11 cellular contexts compared by ENCODE assay signal in the genomic region with DNA sequence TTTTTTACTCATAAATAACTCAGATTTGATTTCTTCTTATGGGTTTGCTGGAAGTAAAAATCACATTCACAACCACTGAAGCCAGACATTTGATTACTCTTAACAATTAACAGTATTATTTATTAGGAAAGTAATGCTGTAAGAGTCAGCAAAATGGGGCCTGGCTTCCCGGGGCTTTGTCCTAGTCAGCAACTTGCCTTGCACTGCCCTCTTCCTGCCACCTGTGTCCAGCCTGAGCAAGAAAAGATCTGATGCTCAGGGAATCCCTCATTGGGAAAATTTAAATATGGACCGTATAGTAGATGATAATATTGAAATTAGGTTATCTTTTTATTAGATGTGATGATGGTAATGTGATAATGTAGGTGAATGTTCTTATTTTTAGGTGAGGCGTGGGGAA. TPM values are rescaled to one million over a fixed set of nuclear protein-coding genes. Genes with fewer than 3 reads are reported as not detected.
DNase-seq lines count a peak whose midpoint lies in the region; ATAC-seq and TF ChIP-seq lines count a peak whose summit lies in the region.
"Had no signal": no experiment of that assay in that cellular context is flagged by ENCODE, and none has a peak within 500 bp of the region (broad histone marks: within the 10 kb centered on the region; RNA-seq: fewer than 3 reads in every experiment).

No MANE protein-coding gene starts in this region.

- no peaks in the 10 kb centered on the region for H3K9me3 Mint-ChIP-seq in stimulated activated memory B cell treated with anti-CD40 and anti-IgM and Interleukin-4, amounts not matched to agents 10 μg/mL and 1 μg/mL and 100 μg/mL, for 72 hours
- H3K9me3 Mint-ChIP-seq: activated T-cell treated with anti-CD3 and anti-CD28 coated beads, Interleukin-2, amount 50 U/mL, for 24 hours had no signal

- DNase-seq in NCI-H1105 treated with DMSO at 0.1 percent for 48 hours (lab: John Stamatoyannopoulos, UW) (peak; percentile 2), NCI-H1105 (lab: John Stamatoyannopoulos, UW) (no peak), cardiac muscle cell (ENCODE audit: low read depth in 1 of 2, low spot score in 1 of 2) (peak; percentile 7 to 38), gastrocnemius medialis (no peak), CD1c-positive myeloid dendritic cell (ENCODE audit: extremely low spot score) (no peak), uterus (no peak)
- DNase-seq: activated T-cell treated with anti-CD3 and anti-CD28 coated beads, Interleukin-2, amount 50 U/mL, for 24 hours had no signal

- H3K9ac ChIP-seq in SU-DHL-6 (ENCODE audit: low read length), result peak overlapping the region; percentile 53; the same call in 1 of the 2 replicates

- H3K36me3 ChIP-seq in SU-DHL-6 (ENCODE audit: low read length) (no peaks in the 10 kb centered on the region), cardiac muscle cell (no peaks in the 10 kb centered on the region), gastrocnemius medialis (no peaks in the 10 kb centered on the region), uterus (no peaks in the 10 kb centered on the region)

- H3K79me2 ChIP-seq in SU-DHL-6 (ENCODE audit: insufficient read depth, low read length), result no peaks in the 10 kb centered on the region

- ATAC-seq in gastrocnemius medialis, result peak; percentile 48 to 63
- no peak for ATAC-seq in stimulated activated memory B cell treated with anti-CD40 and anti-IgM and Interleukin-4, amounts not matched to agents 10 μg/mL and 1 μg/mL and 100 μg/mL, for 72 hours

- no peak overlapping the region for H3K27ac ChIP-seq in SU-DHL-6 (ENCODE audit: low read depth, low read length)
- no peak overlapping the region for H3K27ac ChIP-seq in cardiac muscle cell
- H3K27ac ChIP-seq in gastrocnemius medialis, result no peak overlapping the region
- H3K27ac ChIP-seq in uterus, result no peak overlapping the region
- H3K27ac ChIP-seq: esophagus muscularis mucosa had no signal

- H3K27me3 ChIP-seq in SU-DHL-6 (ENCODE audit: low read length) (no peaks in the 10 kb centered on the region), cardiac muscle cell (no peaks in the 10 kb centered on the region), gastrocnemius medialis (no peaks in the 10 kb centered on the region), uterus (no peaks in the 10 kb centered on the region)
- H3K27me3 ChIP-seq: esophagus muscularis mucosa had no signal

- no peaks in the 10 kb centered on the region for H3F3A ChIP-seq in SU-DHL-6 (ENCODE audit: insufficient read depth)

- intact Hi-C loops in gastrocnemius medialis (cut with DNase I; ENCODE audit: low total_unique reads), result no loop called here
- intact Hi-C loops in uterus (cut with DNase I; ENCODE audit: low total_unique reads), result no loop called here

- H2AFZ ChIP-seq in SU-DHL-6 (ENCODE audit: low read depth, low read length, severe bottlenecking), result no peak overlapping the region

- no peaks in the 10 kb centered on the region for H3K9me2 ChIP-seq in SU-DHL-6 (replicated peaks; ENCODE audit: insufficient read depth, low read length)

- no peaks in the 10 kb centered on the region for H3K9me3 ChIP-seq in SU-DHL-6 (ENCODE audit: insufficient read depth, low read length)
- no peaks in the 10 kb centered on the region for H3K9me3 ChIP-seq in cardiac muscle cell (ENCODE audit: low read depth)
- H3K9me3 ChIP-seq in gastrocnemius medialis, result no peaks in the 10 kb centered on the region
- no peaks in the 10 kb centered on the region for H3K9me3 ChIP-seq in uterus
- H3K9me3 ChIP-seq: esophagus muscularis mucosa had no signal

- no peaks in the 10 kb centered on the region for H3K27me3 Mint-ChIP-seq in stimulated activated memory B cell treated with anti-CD40 and anti-IgM and Interleukin-4, amounts not matched to agents 10 μg/mL and 1 μg/mL and 100 μg/mL, for 72 hours
- H3K27me3 Mint-ChIP-seq: activated T-cell treated with anti-CD3 and anti-CD28 coated beads, Interleukin-2, amount 50 U/mL, for 24 hours; IgD-negative memory B cell had no signal

- H3K27ac Mint-ChIP-seq in stimulated activated memory B cell treated with anti-CD40 and anti-IgM and Interleukin-4, amounts not matched to agents 10 μg/mL and 1 μg/mL and 100 μg/mL, for 72 hours, result no peak overlapping the region
- H3K27ac Mint-ChIP-seq: activated T-cell treated with anti-CD3 and anti-CD28 coated beads, Interleukin-2, amount 50 U/mL, for 24 hours had no signal

- H3K4me1 Mint-ChIP-seq in stimulated activated memory B cell treated with anti-CD40 and anti-IgM and Interleukin-4, amounts not matched to agents 10 μg/mL and 1 μg/mL and 100 μg/mL, for 72 hours, result peaks cover 26% of the 10 kb centered on the region

- H3K4me3 ChIP-seq in SU-DHL-6 (ENCODE audit: insufficient read depth, low read length, poor library complexity, severe bottlenecking) (no peak overlapping the region), cardiac muscle cell (no peak overlapping the region), gastrocnemius medialis (no peak overlapping the region), uterus (no peak overlapping the region)
- H3K4me3 ChIP-seq: esophagus muscularis mucosa had no signal

- H4K20me1 ChIP-seq in SU-DHL-6 (ENCODE audit: low read depth, low read length), result no peaks in the 10 kb centered on the region

- TF ChIP-seq POLR2A in gastrocnemius medialis (IDR thresholded peaks at IDR 0.05) (no peak), uterus (IDR thresholded peaks at IDR 0.05) (no peak)

- in situ Hi-C loops in gastrocnemius medialis (cut with MboI; ENCODE audit: low sequenced_read_pairs in 4 of 4), result no loop called here

- no peak for TF ChIP-seq CTCF in SU-DHL-6 (IDR thresholded peaks at IDR 0.05; ENCODE audit: insufficient read depth, low read length, poor library complexity, severe bottlenecking)
- TF ChIP-seq CTCF in cardiac muscle cell (IDR thresholded peaks at IDR 0.05; ENCODE audit: low read depth, low read length), result peak; percentile 37
- peak in 3 of 5 experiments; percentile 3 to 45 (median 36) for TF ChIP-seq CTCF in gastrocnemius medialis (IDR thresholded peaks at IDR 0.05 in 4 of 5, conservative IDR thresholded peaks at IDR 0.05 in 1 of 5)
- TF ChIP-seq CTCF in uterus (IDR thresholded peaks at IDR 0.05), result peak in 2 of 4 experiments; percentile 17 to 22

- H3K4me1 ChIP-seq in cardiac muscle cell (ENCODE audit: low read depth) (peaks cover 12% of the 10 kb centered on the region), gastrocnemius medialis (no peaks in the 10 kb centered on the region), uterus (no peaks in the 10 kb centered on the region)

- no peak overlapping the region for H3K4me3 Mint-ChIP-seq in stimulated activated memory B cell treated with anti-CD40 and anti-IgM and Interleukin-4, amounts not matched to agents 10 μg/mL and 1 μg/mL and 100 μg/mL, for 72 hours
- H3K4me3 Mint-ChIP-seq: activated T-cell treated with anti-CD3 and anti-CD28 coated beads, Interleukin-2, amount 50 U/mL, for 24 hours had no signal

- H3K36me3 Mint-ChIP-seq in stimulated activated memory B cell treated with anti-CD40 and anti-IgM and Interleukin-4, amounts not matched to agents 10 μg/mL and 1 μg/mL and 100 μg/mL, for 72 hours, result no peaks in the 10 kb centered on the region
- H3K36me3 Mint-ChIP-seq: IgD-negative memory B cell had no signal

- no peak overlapping the region for H3K4me2 ChIP-seq in SU-DHL-6 (ENCODE audit: low read depth, low read length, poor library complexity, severe bottlenecking)

RNA-seq across cellular contexts. Expression of gene ACYP2, which starts 30.8 kb away (rescaled TPM):
- 12.6 and 42.9 TPM in 2 replicates for total RNA-seq in cardiac muscle cell
- polyA plus RNA-seq in cardiac muscle cell, result 37.7 and 46.8 TPM in 2 replicates
- total RNA-seq in gastrocnemius medialis, result 100 to 1,000 TPM in 2 of 4 donors, 10 to 100 TPM in 2; 52.9 to 121 (median 107) TPM
- total RNA-seq in uterus, result 10 to 100 TPM; 10.3 to 44.3 (median 21.7) TPM

Comparison
In these comparisons a context has a peak if more than half of its experiments do, and no peak if none do; other contexts are left out.
1. DNase-seq: peak in NCI-H1105 treated with DMSO at 0.1 percent for 48 hours (single experiment) and cardiac muscle cell (2 of 2); none in NCI-H1105 (single experiment), gastrocnemius medialis (0 of 2), CD1c-positive myeloid dendritic cell (single experiment) and uterus (0 of 2).